Comparison of ENCODE assay signal across 1 cellular context in genomic region chr12:30695327-30696102, GRCh38.
TF ChIP-seq lines count a peak whose summit lies in the region.

IPO8 (minus strand) TSS chr12:30695869; CDS start chr12:30695647, 222 bp downstream.

TF ChIP-seq in HCT116, 20 proteins besides CTCF, POLR2A, EP300 and RAD21 (continued from another document):
- TF ChIP-seq MAX (IDR thresholded peaks at IDR 0.05) (peak; percentile 64), ELF1 (IDR thresholded peaks at IDR 0.05; ENCODE audit: borderline replicate concordance, low read depth) (peak; percentile 59), ZBTB33 (IDR thresholded peaks at IDR 0.05; ENCODE audit: extremely low read depth, insufficient replicate concordance, low read length) (no peak), ZNF274 (IDR thresholded peaks at IDR 0.05; ENCODE audit: low read depth, low read length) (no peak), TCF7L2 (IDR thresholded peaks at IDR 0.05; ENCODE audit: borderline replicate concordance, extremely low read depth, insufficient read depth, insufficient read length) (no peak), CEBPB (IDR thresholded peaks at IDR 0.05; ENCODE audit: low read depth) (no peak), EZH2phosphoT487 (IDR thresholded peaks at IDR 0.05; ENCODE audit: borderline replicate concordance) (no peak)
TF ChIP-seq in HCT116: peak in this region for 8.
